In genomic region chr10:124636271-124636993, GRCh38 we compare ENCODE assay signal across 11 cellular contexts.
A peak's percentile ranks its signal among the peaks of the same experiment; 100 is the strongest.
DNase-seq lines count a peak whose midpoint lies in the region; ATAC-seq and TF ChIP-seq lines count a peak whose summit lies in the region.
"Had no signal": no experiment of that assay in that cellular context is flagged by ENCODE, and none has a peak within 500 bp of the region (broad histone marks: within the 10 kb centered on the region; RNA-seq: fewer than 3 reads in every experiment).

No MANE protein-coding gene starts in this region.

- DNase-seq in CD4-positive, CD25-positive, alpha-beta regulatory T cell = peak in 2 of 3 donors; percentile 54 to 59
- DNase-seq in GM12865 (ENCODE audit: low read depth) (no peak), endodermal cell (no peak), mesenteric fat pad (ENCODE audit: low spot score) (no peak), UCSD-AML1 (lab: John Stamatoyannopoulos, UW; ENCODE audit: unreplicated experiment) (no peak), AG08395 (ENCODE audit: low spot score) (no peak)
- peak; percentile 37 for DNase-seq in activated CD4-positive, alpha-beta T cell treated with anti-CD3 and anti-CD28 coated beads for 48 hours
- DNase-seq: NCI-H1105 had no signal

- H3K4me3 ChIP-seq in CD4-positive, CD25-positive, alpha-beta regulatory T cell (ENCODE audit: low read depth, low read length) = peak overlapping the region; percentile 52
- H3K4me3 ChIP-seq in GM12865 (ENCODE audit: low read depth, low read length) (no peak overlapping the region), endodermal cell (ENCODE audit: low read length) (no peak overlapping the region)

- H3K36me3 Mint-ChIP-seq in CD4-positive, CD25-positive, alpha-beta regulatory T cell = peaks cover 14% of the 10 kb centered on the region
- H3K36me3 Mint-ChIP-seq in endodermal cell (ENCODE audit: low read depth) = peaks cover 10% of the 10 kb centered on the region

- peak overlapping the region; percentile 62 for H3K27ac ChIP-seq in CD4-positive, CD25-positive, alpha-beta regulatory T cell (ENCODE audit: insufficient read depth, low read length, poor library complexity, severe bottlenecking)
- no peak overlapping the region for H3K27ac ChIP-seq in endodermal cell (ENCODE audit: low read depth, low read length)
- H3K27ac ChIP-seq: VCaP had no signal

- WGBS in endodermal cell (ENCODE audit: insufficient coverage in 1 of 2, insufficient read length in 1 of 2), 2 experiments = 81 to 92% methylated on average over 9 to 19 of the region's 19 CpGs

- peaks cover 65% of the 10 kb centered on the region for H3K4me1 ChIP-seq in CD4-positive, CD25-positive, alpha-beta regulatory T cell (ENCODE audit: control insufficient read depth, insufficient read depth, low read length, poor library complexity, severe bottlenecking)
- H3K4me1 ChIP-seq in endodermal cell (ENCODE audit: control insufficient read depth, insufficient read depth, low read length) = no peaks in the 10 kb centered on the region

- peaks cover 15 to 93% (median 51%) of the 10 kb centered on the region in 4 donors for H3K4me1 Mint-ChIP-seq in CD4-positive, CD25-positive, alpha-beta regulatory T cell
- H3K4me1 Mint-ChIP-seq in endodermal cell = peaks cover 8% of the 10 kb centered on the region

- peak; percentile 3 for TF ChIP-seq CTCF in GM12865 (IDR thresholded peaks at IDR 0.05; ENCODE audit: insufficient read depth, low read depth, low read length, missing control alignments)
- TF ChIP-seq CTCF in endodermal cell (conservative IDR thresholded peaks at IDR 0.05) = peak; percentile 62

- peak; percentile 50 to 62 for ATAC-seq in CD4-positive, CD25-positive, alpha-beta regulatory T cell (ENCODE audit: low read depth in 2 of 2)
- ATAC-seq in HG03095 (IDR thresholded peaks at IDR 0.05; ENCODE audit: unreplicated experiment) = no peak

- no peaks in the 10 kb centered on the region for H3K27me3 Mint-ChIP-seq in CD4-positive, CD25-positive, alpha-beta regulatory T cell
- no peaks in the 10 kb centered on the region for H3K27me3 Mint-ChIP-seq in endodermal cell (ENCODE audit: insufficient read depth)
- H3K27me3 Mint-ChIP-seq: brain had no signal

- no peak overlapping the region for H3K9ac ChIP-seq in endodermal cell (ENCODE audit: extremely low read depth, low read length, poor library complexity, severe bottlenecking)

- peaks cover 0 to 5% of the 10 kb centered on the region in 2 experiments for H3K9me3 ChIP-seq in CD4-positive, CD25-positive, alpha-beta regulatory T cell (ENCODE audit: control insufficient read depth in 2 of 2, low read length in 2 of 2)
- no peaks in the 10 kb centered on the region for H3K9me3 ChIP-seq in endodermal cell (ENCODE audit: control insufficient read depth, low read length)

- H3K27ac Mint-ChIP-seq in CD4-positive, CD25-positive, alpha-beta regulatory T cell = peak overlapping the region; percentile 85 to 97 (median 94)
- H3K27ac Mint-ChIP-seq in endodermal cell = no peak overlapping the region

- peak overlapping the region; percentile 16 to 91 (median 84) for H3K4me3 Mint-ChIP-seq in CD4-positive, CD25-positive, alpha-beta regulatory T cell
- no peak overlapping the region for H3K4me3 Mint-ChIP-seq in endodermal cell
- H3K4me3 Mint-ChIP-seq: brain had no signal

- H3K27me3 ChIP-seq in CD4-positive, CD25-positive, alpha-beta regulatory T cell (ENCODE audit: control insufficient read depth, insufficient read depth, low read length) = no peaks in the 10 kb centered on the region
- no peaks in the 10 kb centered on the region for H3K27me3 ChIP-seq in endodermal cell (ENCODE audit: control insufficient read depth, insufficient read depth, low read length, poor library complexity, severe bottlenecking)

- peaks cover 6% of the 10 kb centered on the region for H3K36me3 ChIP-seq in CD4-positive, CD25-positive, alpha-beta regulatory T cell (ENCODE audit: control insufficient read depth, insufficient read depth, low read length)
- H3K36me3 ChIP-seq in endodermal cell (ENCODE audit: control insufficient read depth, insufficient read depth, low read length) = no peaks in the 10 kb centered on the region

- H3K9me3 Mint-ChIP-seq in CD4-positive, CD25-positive, alpha-beta regulatory T cell = peaks cover 0 to 5% (median 0%) of the 10 kb centered on the region in 7 donors
- peaks cover 3% of the 10 kb centered on the region for H3K9me3 Mint-ChIP-seq in endodermal cell

Comparison
In these comparisons a context has a peak if more than half of its experiments do, and no peak if none do; other contexts are left out.
1. DNase-seq: peak in CD4-positive, CD25-positive, alpha-beta regulatory T cell (2 of 3) and activated CD4-positive, alpha-beta T cell treated with anti-CD3 and anti-CD28 coated beads for 48 hours (single experiment); none in GM12865 (single experiment), endodermal cell (single experiment), mesenteric fat pad (single experiment), UCSD-AML1 (single experiment) and AG08395 (single experiment).